ENCODE assay signal across 8 cellular contexts in genomic region chr20:31514154-31515071, GRCh38. TPM values are rescaled to one million over a fixed set of nuclear protein-coding genes. Genes with fewer than 3 reads are reported as not detected.
DNase-seq lines count a peak whose midpoint lies in the region; ATAC-seq and TF ChIP-seq lines count a peak whose summit lies in the region.

Gene HM13, plus strand, starts transcription at chr20:31514442. Its CDS starts 110 bp downstream, at chr20:31514552.

- CTCF ChIA-PET in PC-3 (lab: Charles Lee) = interaction anchor here (0.7 kb wide), 3 partner anchors 15 to 292 kb away, joined by 5 to 12 read pairs (median 5); no protein-coding TSS in a partner anchor

- POLR2A ChIA-PET in PC-3 (lab: Charles Lee; ENCODE audit: unreplicated experiment) = no interaction called here

- peaks cover 0 to 8% (median 6%) of the 10 kb centered on the region in 3 donors for H3K4me1 Mint-ChIP-seq in IgD-negative memory B cell
- peaks cover 8% of the 10 kb centered on the region for H3K4me1 Mint-ChIP-seq in activated T-cell treated with anti-CD3 and anti-CD28 coated beads, Interleukin-2, amount 50 U/mL, for 4 hours (ENCODE audit: low read depth)

- TF ChIP-seq EP300 in esophagus muscularis mucosa (IDR thresholded peaks at IDR 0.05) = no peak

- peak within 1 kb of the TSS in 1 of 3 donors; percentile 89 for H3K27ac Mint-ChIP-seq in IgD-negative memory B cell

- no peaks in the 10 kb centered on the region for H3K27me3 Mint-ChIP-seq in IgD-negative memory B cell
- H3K27me3 Mint-ChIP-seq in activated T-cell treated with anti-CD3 and anti-CD28 coated beads, Interleukin-2, amount 50 U/mL, for 4 hours (ENCODE audit: low read depth) = no peaks in the 10 kb centered on the region

- H3K4me1 ChIP-seq in PC-3 (ENCODE audit: insufficient read depth, low read length) = peaks cover 24% of the 10 kb centered on the region
- H3K4me1 ChIP-seq in esophagus muscularis mucosa = peaks cover 29 to 49% (median 45%) of the 10 kb centered on the region in 4 donors

- peak; percentile 81 for DNase-seq in DMS153 treated with DMSO at 0.1 percent for 48 hours (lab: John Stamatoyannopoulos, UW; ENCODE audit: unreplicated experiment)
- peak; percentile 98 for DNase-seq in PC-3
- DNase-seq in activated T-cell treated with anti-CD3 and anti-CD28 coated beads, Interleukin-2, amount 50 U/mL, for 4 hours = peak; percentile 85
- peak; percentile 96 for DNase-seq in esophagus muscularis mucosa (ENCODE audit: extremely low spot score)
- DNase-seq in myocyte (ENCODE audit: low read depth) = peak; percentile 93
- DNase-seq in stimulated activated CD8-positive, alpha-beta memory T cell treated with anti-CD3 and anti-CD28 coated beads, Interleukin-7, amount 100 ng/mL, for 48 hours (ENCODE audit: extremely low read depth in 1 of 2, low read depth in 1 of 2) = peak; percentile 76 to 79

- H3K36me3 ChIP-seq in PC-3 (ENCODE audit: low read depth, low read length) = 0 out of 2 replicates have a peak, but pooled peaks cover 2% of the 10 kb centered on the region
- peaks cover 0 to 14% (median 0%) of the 10 kb centered on the region in 4 donors for H3K36me3 ChIP-seq in esophagus muscularis mucosa

- no TSS peak for BruUV-seq in PC-3 (replicated peaks; lab: Mats Ljungman, UMichigan)

- H3K79me2 ChIP-seq in PC-3 (ENCODE audit: low read length) = peaks cover 47% of the 10 kb centered on the region

- no peaks in the 10 kb centered on the region for H3K36me3 Mint-ChIP-seq in IgD-negative memory B cell
- peaks cover 3% of the 10 kb centered on the region for H3K36me3 Mint-ChIP-seq in activated T-cell treated with anti-CD3 and anti-CD28 coated beads, Interleukin-2, amount 50 U/mL, for 4 hours (ENCODE audit: insufficient read depth)

- H3K9me2 ChIP-seq in PC-3 (replicated peaks; ENCODE audit: low read length) = no peaks in the 10 kb centered on the region

- H3K9ac ChIP-seq in PC-3 (ENCODE audit: low read length) = peak within 1 kb of the TSS; percentile 95

- no peak within 1 kb of the TSS for H3K4me3 Mint-ChIP-seq in IgD-negative memory B cell
- H3K4me3 Mint-ChIP-seq in activated T-cell treated with anti-CD3 and anti-CD28 coated beads, Interleukin-2, amount 50 U/mL, for 4 hours = no peak within 1 kb of the TSS

- no peaks in the 10 kb centered on the region for H3F3A ChIP-seq in PC-3 (ENCODE audit: low read length, unreplicated experiment)

- no peaks in the 10 kb centered on the region for H3K9me3 Mint-ChIP-seq in IgD-negative memory B cell
- no peaks in the 10 kb centered on the region for H3K9me3 Mint-ChIP-seq in activated T-cell treated with anti-CD3 and anti-CD28 coated beads, Interleukin-2, amount 50 U/mL, for 4 hours

- TF ChIP-seq POLR2A in esophagus muscularis mucosa (IDR thresholded peaks at IDR 0.05; ENCODE audit: low read depth) = peak; percentile 89

- peak; percentile 86 for ATAC-seq in GM21528 (IDR thresholded peaks at IDR 0.05; ENCODE audit: low FRiP score, unreplicated experiment)
- peak; percentile 82 for ATAC-seq in PC-3
- peak; percentile 89 to 90 for ATAC-seq in activated T-cell treated with anti-CD3 and anti-CD28 coated beads, Interleukin-2, amount 50 U/mL, for 4 hours

- no peaks in the 10 kb centered on the region for H3K9me3 ChIP-seq in PC-3 (ENCODE audit: low read length)
- no peaks in the 10 kb centered on the region for H3K9me3 ChIP-seq in esophagus muscularis mucosa

- 0% methylated on average over 34 of the region's 86 CpGs for WGBS in esophagus muscularis mucosa

- 0 out of 2 replicates have a peak, but pooled peaks cover 13% of the 10 kb centered on the region for H4K20me1 ChIP-seq in PC-3 (ENCODE audit: low read length)

- intact Hi-C loops in PC-3 (cut with micrococcal nuclease) (no loop called here), esophagus muscularis mucosa (cut with DNase I) (no loop called here)

- TF ChIP-seq CTCF in PC-3 (conservative IDR thresholded peaks at IDR 0.05; ENCODE audit: low read depth, low read length) = peak; percentile 94
- peak; percentile 97 to 99 (median 98) for TF ChIP-seq CTCF in esophagus muscularis mucosa (IDR thresholded peaks at IDR 0.05)

- no peaks in the 10 kb centered on the region for H3K27me3 ChIP-seq in PC-3 (ENCODE audit: low read length)
- no peaks in the 10 kb centered on the region for H3K27me3 ChIP-seq in esophagus muscularis mucosa

- H3K4me3 ChIP-seq in PC-3 (ENCODE audit: low read length) (peak within 1 kb of the TSS; percentile 97), esophagus muscularis mucosa (peak within 1 kb of the TSS; percentile 75 to 96 (median 92))

- peak within 1 kb of the TSS; percentile 83 for H2AFZ ChIP-seq in PC-3 (ENCODE audit: low read length)

- H3K27ac ChIP-seq in PC-3 (ENCODE audit: low read length) = peak within 1 kb of the TSS; percentile 52
- H3K27ac ChIP-seq in esophagus muscularis mucosa (replicated peaks in 1 of 4) = peak within 1 kb of the TSS; percentile 81 to 86 (median 83)

- peak within 1 kb of the TSS; percentile 97 for H3K4me2 ChIP-seq in PC-3 (ENCODE audit: low read length)

RNA-seq across cellular contexts. Expression of gene HM13, which starts in this region (rescaled TPM):
- 109 TPM for polyA plus RNA-seq in IgD-negative memory B cell
- total RNA-seq in PC-3 (2014; rRNA removed) = 99.5 and 125 TPM in 2 replicates
- total RNA-seq in activated T-cell treated with anti-CD3 and anti-CD28 coated beads, Interleukin-2, amount 50 U/mL, for 4 hours = 100 to 1,000 TPM; 191 to 210 (median 195) TPM
- 10 to 100 TPM; 41.5 to 67.7 (median 47.6) TPM for total RNA-seq in esophagus muscularis mucosa
- total RNA-seq in myocyte = 78.3 and 79.2 TPM in 2 replicates
- polyA plus RNA-seq in myocyte (2012) = 224 TPM

Comparison
In these comparisons a context has a peak if more than half of its experiments do, and no peak if none do; other contexts are left out.
1. Peak in every context shown above with its lines: DNase-seq, ATAC-seq, H3K4me3 ChIP-seq and H3K27ac ChIP-seq.